ENCODE assay signal across 21 cellular contexts in the genomic region with DNA sequence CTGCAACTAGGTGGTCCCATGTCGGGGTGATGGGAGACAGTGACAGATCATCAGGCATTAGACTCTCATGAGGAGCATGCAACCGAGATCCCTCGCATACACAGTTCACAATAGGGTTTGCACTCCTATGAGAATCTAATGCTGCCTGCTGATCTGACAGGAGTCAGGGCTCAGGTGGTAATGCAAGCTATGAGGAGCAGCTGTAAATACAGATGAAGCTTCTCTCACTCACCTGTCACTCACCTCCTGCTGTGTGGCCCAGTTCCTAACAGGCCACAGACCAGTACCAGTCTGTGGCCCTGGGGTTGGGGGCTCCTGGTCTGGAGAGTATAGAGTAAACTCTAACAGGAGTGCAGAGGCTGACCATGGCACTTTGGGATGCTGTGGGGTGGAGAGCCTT.
"Had no signal": no experiment of that assay in that cellular context is flagged by ENCODE, and none has a peak within 500 bp of the region (broad histone marks: within the 10 kb centered on the region; RNA-seq: fewer than 3 reads in every experiment).

No MANE protein-coding gene starts in this region.

- H3K36me3 ChIP-seq: lower lobe of right lung, neural progenitor cell, prostate gland, sigmoid colon, suprapubic skin, transverse colon, vagina had no signal

- ATAC-seq: left ventricle myocardium superior; lower lobe of right lung; natural killer cell treated with Interleukin-12 subunit alpha and Interleukin-12 subunit beta and Interleukin-15 and Interleukin-18, amount 100 ng/mL, for 72 hours; right cardiac atrium; stimulated activated effector memory CD8-positive, alpha-beta T cell treated with anti-CD3 and anti-CD28 coated beads, Interleukin-12 subunit alpha, Interleukin-12 subunit beta, amount 100 ng/mL, for 72 hours had no signal

- H3K4me3 ChIP-seq: dorsolateral prefrontal cortex, lower lobe of right lung, neural progenitor cell, prostate gland, sigmoid colon, suprapubic skin, transverse colon, vagina had no signal

- H3K36me3 Mint-ChIP-seq: natural killer cell treated with Interleukin-12 subunit alpha and Interleukin-12 subunit beta and Interleukin-15 and Interleukin-18, amount 100 ng/mL, for 72 hours; neural progenitor cell; stimulated activated effector memory CD8-positive, alpha-beta T cell treated with anti-CD3 and anti-CD28 coated beads, Interleukin-12 subunit alpha, Interleukin-12 subunit beta, amount 100 ng/mL, for 72 hours had no signal

- DNase-seq: cortex of kidney; dorsolateral prefrontal cortex; effector CD4-positive, alpha-beta T cell; hypothalamus; immature natural killer cell; islet precursor cell; left ventricle myocardium superior; lower lobe of right lung; nucleus accumbens; right cardiac atrium; sigmoid colon; stimulated activated CD4-positive, alpha-beta T cell treated with anti-CD3 and anti-CD28 coated beads, Interleukin-2, amount 100 ng/mL, for 24 hours; stimulated activated CD4-positive, alpha-beta T cell treated with anti-CD3 and anti-CD28 coated beads, Interleukin-4, amount 100 ng/mL, for 24 hours; transverse colon had no signal

- H3K4me1 Mint-ChIP-seq: immature natural killer cell; stimulated activated effector memory CD8-positive, alpha-beta T cell treated with anti-CD3 and anti-CD28 coated beads, Interleukin-12 subunit alpha, Interleukin-12 subunit beta, amount 100 ng/mL, for 72 hours had no signal

- H3K27ac ChIP-seq: neural progenitor cell, prostate gland, sigmoid colon, suprapubic skin, transverse colon, vagina had no signal

- H3K4me2 ChIP-seq: neural progenitor cell had no signal

- H3K9me3 Mint-ChIP-seq: immature natural killer cell; natural killer cell treated with Interleukin-12 subunit alpha and Interleukin-12 subunit beta and Interleukin-15 and Interleukin-18, amount 100 ng/mL, for 72 hours; stimulated activated effector memory CD8-positive, alpha-beta T cell treated with anti-CD3 and anti-CD28 coated beads, Interleukin-12 subunit alpha, Interleukin-12 subunit beta, amount 100 ng/mL, for 72 hours; stimulated activated naive CD8-positive, alpha-beta T cell treated with anti-CD3 and anti-CD28 coated beads, Interleukin-15, Interleukin-2, amounts not matched to agents 100 ng/mL and 50 ng/mL, for 24 hours had no signal

- H3K9me3 ChIP-seq: lower lobe of right lung, prostate gland, sigmoid colon, suprapubic skin, transverse colon, vagina had no signal

- H3K4me1 ChIP-seq: prostate gland, sigmoid colon, transverse colon, vagina had no signal

- H3K27ac Mint-ChIP-seq: immature natural killer cell; natural killer cell treated with Interleukin-12 subunit alpha and Interleukin-12 subunit beta and Interleukin-15 and Interleukin-18, amount 100 ng/mL, for 72 hours; neural progenitor cell; stimulated activated effector memory CD8-positive, alpha-beta T cell treated with anti-CD3 and anti-CD28 coated beads, Interleukin-12 subunit alpha, Interleukin-12 subunit beta, amount 100 ng/mL, for 72 hours; stimulated activated naive CD8-positive, alpha-beta T cell treated with anti-CD3 and anti-CD28 coated beads, Interleukin-15, Interleukin-2, amounts not matched to agents 100 ng/mL and 50 ng/mL, for 24 hours had no signal

- H3K9ac ChIP-seq: neural progenitor cell had no signal

- H3K27me3 Mint-ChIP-seq: stimulated activated naive CD8-positive, alpha-beta T cell treated with anti-CD3 and anti-CD28 coated beads, Interleukin-15, Interleukin-2, amounts not matched to agents 100 ng/mL and 50 ng/mL, for 24 hours had no signal

- H2AFZ ChIP-seq: neural progenitor cell had no signal

- H3K27me3 ChIP-seq: dorsolateral prefrontal cortex, neural progenitor cell, sigmoid colon, suprapubic skin, transverse colon, vagina had no signal

- H3K4me3 Mint-ChIP-seq: immature natural killer cell; natural killer cell treated with Interleukin-12 subunit alpha and Interleukin-12 subunit beta and Interleukin-15 and Interleukin-18, amount 100 ng/mL, for 72 hours; neural progenitor cell; stimulated activated effector memory CD8-positive, alpha-beta T cell treated with anti-CD3 and anti-CD28 coated beads, Interleukin-12 subunit alpha, Interleukin-12 subunit beta, amount 100 ng/mL, for 72 hours; stimulated activated naive CD8-positive, alpha-beta T cell treated with anti-CD3 and anti-CD28 coated beads, Interleukin-15, Interleukin-2, amounts not matched to agents 100 ng/mL and 50 ng/mL, for 24 hours had no signal
